In the genomic region with DNA sequence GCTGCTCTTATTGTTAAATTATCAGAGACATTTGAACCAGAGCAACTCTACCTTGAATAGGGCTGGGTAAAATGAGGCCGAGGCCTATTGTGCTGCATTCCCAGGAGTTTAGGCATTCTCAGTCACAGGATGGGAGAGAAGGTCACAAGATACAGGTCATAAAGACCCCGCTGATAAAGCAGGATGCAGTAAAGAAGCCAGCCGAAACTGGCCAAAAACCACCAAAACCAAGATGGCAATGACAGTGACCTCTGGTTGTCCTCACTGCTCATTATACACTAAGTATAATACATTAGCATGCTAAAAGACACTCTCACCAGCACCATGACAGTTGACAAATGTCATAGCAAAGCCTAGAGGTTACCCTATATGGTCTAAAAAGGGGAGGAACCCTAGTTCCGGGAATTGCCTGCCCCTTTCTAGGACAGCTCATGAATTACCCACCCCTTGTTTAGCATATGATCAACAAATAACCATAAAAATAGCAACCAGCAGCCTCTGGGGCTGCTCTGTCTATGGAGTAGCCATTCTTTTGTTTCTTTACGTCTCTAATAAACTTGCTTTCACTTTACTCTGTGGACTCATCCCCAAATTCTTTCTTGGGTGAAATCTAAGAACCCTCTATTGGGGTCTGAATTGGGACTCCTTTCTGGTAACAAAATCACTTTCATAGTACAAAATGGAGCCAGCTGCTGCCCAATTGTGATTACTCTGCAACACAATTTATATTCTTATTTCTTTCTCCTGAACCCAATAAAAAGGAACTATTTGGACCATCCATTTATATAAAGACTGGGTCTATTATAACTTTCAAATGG, we compare ENCODE assay signal across 1 cellular context.
TF ChIP-seq lines count a peak whose summit lies in the region.

No MANE protein-coding gene starts in this region.

TF ChIP-seq in HepG2, 621 proteins besides CTCF, POLR2A, EP300 and RAD21:
- TF ChIP-seq GZF1 (CRISPR knock-in tag; IDR thresholded peaks at IDR 0.05) (no peak), POLR2G (IDR thresholded peaks at IDR 0.05; ENCODE audit: low read depth, low read length) (0 out of 2 replicates have a peak, but pooled peaks have one; percentile 21), RBM22 (optimal IDR thresholded peaks at IDR 0.05; ENCODE audit: low read length) (peak; percentile 58)
- TF ChIP-seq, protein P1, sequence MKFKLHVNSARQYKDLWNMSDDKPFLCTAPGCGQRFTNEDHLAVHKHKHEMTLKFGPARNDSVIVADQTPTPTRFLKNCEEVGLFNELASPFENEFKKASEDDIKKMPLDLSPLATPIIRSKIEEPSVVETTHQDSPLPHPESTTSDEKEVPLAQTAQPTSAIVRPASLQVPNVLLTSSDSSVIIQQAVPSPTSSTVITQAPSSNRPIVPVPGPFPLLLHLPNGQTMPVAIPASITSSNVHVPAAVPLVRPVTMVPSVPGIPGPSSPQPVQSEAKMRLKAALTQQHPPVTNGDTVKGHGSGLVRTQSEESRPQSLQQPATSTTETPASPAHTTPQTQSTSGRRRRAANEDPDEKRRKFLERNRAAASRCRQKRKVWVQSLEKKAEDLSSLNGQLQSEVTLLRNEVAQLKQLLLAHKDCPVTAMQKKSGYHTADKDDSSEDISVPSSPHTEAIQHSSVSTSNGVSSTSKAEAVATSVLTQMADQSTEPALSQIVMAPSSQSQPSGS (CRISPR knock-in tag; IDR thresholded peaks at IDR 0.05): no peak
